ENCODE assay signal across 18 cellular contexts in the genomic region with DNA sequence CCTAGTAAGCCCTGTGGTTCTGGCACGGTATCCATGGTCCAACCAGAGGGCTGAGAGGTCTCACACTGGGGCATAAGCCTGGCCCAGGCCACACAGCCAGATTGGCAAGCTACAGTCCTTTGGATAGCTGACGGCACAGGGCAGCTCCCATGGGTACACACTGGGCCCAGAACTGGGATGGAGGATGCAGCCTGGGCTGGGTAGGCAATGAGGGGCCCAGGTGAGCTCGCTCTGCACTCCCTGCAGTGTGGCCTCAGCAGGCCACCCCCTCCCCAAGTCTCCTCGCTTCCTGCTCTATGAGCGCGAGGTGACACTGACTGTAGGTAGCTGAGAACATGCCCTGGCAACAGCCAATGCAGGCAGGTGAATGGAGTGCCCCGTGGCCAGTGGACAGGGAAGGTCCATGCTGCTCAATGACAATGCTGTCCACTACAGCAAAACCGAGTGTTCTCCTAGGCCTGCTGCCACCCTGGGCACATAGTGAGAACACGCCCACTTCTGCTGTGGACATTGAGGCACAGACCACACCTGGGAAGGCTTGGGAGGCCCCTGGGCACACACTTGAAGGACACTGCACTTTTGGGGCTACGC. TPM values are rescaled to one million over a fixed set of nuclear protein-coding genes. Genes with fewer than 3 reads are reported as not detected.
DNase-seq lines count a peak whose midpoint lies in the region; ATAC-seq, FAIRE-seq and TF ChIP-seq lines count a peak whose summit lies in the region.
"Had no signal": no experiment of that assay in that cellular context is flagged by ENCODE, and none has a peak within 500 bp of the region (broad histone marks: within the 10 kb centered on the region; RNA-seq: fewer than 3 reads in every experiment).

No MANE protein-coding gene starts in this region.

- WGBS in spleen, 5 donors = 83 to 90% (median 87%) methylated on average over 7 to 10 of the region's 10 CpGs

- TF ChIP-seq POLR2A in spleen (IDR thresholded peaks at IDR 0.05) = no peak

- H3K36me3 Mint-ChIP-seq in WTC11 = no peaks in the 10 kb centered on the region
- H3K36me3 Mint-ChIP-seq: CD14-positive monocyte had no signal

- CTCF ChIA-PET in WTC11 (lab: Charles Lee) = interaction anchor here (0.6 to 6.5 kb wide), 25 partner anchors 10 to 282 kb away, joined by 3 to 181 read pairs (median 6); no protein-coding TSS in a partner anchor

- no peak overlapping the region for H3K27ac Mint-ChIP-seq in WTC11
- H3K27ac Mint-ChIP-seq: CD14-positive monocyte, HFFc6 had no signal

- H3K4me3 ChIP-seq in kidney (ENCODE audit: low read length in 2 of 2) (no peak overlapping the region), spleen (no peak overlapping the region)
- H3K4me3 ChIP-seq: GM12878, GM23248 had no signal

- peaks cover 8% of the 10 kb centered on the region for H3K4me1 Mint-ChIP-seq in WTC11

- H3K9ac ChIP-seq in kidney (ENCODE audit: low read length in 2 of 2) = no peak overlapping the region
- H3K9ac ChIP-seq: GM23248, KMS-11 had no signal

- H3K36me3 ChIP-seq in kidney (ENCODE audit: control insufficient read depth in 1 of 2, insufficient read depth in 2 of 2, low read length in 2 of 2) = no peaks in the 10 kb centered on the region
- H3K36me3 ChIP-seq in spleen = no peaks in the 10 kb centered on the region

- H3K9me3 Mint-ChIP-seq in WTC11 = no peaks in the 10 kb centered on the region
- H3K9me3 Mint-ChIP-seq: HFFc6 had no signal

- H3K9me3 ChIP-seq in kidney (ENCODE audit: control insufficient read depth in 1 of 2, low read length in 2 of 2) (no peaks in the 10 kb centered on the region), spleen (no peaks in the 10 kb centered on the region)
- H3K9me3 ChIP-seq: Caco-2 had no signal

- no peak for ATAC-seq in Right ventricle myocardium inferior
- ATAC-seq in WTC11 = no peak
- no peak for ATAC-seq in HG03378 (IDR thresholded peaks at IDR 0.05; ENCODE audit: unreplicated experiment)

- H3K27me3 ChIP-seq in spleen (replicated peaks in 1 of 7) = peaks cover 0 to 29% (median 0%) of the 10 kb centered on the region in 7 donors

- peak; percentile 59 for DNase-seq in Right ventricle myocardium inferior (ENCODE audit: missing footprints)
- no peak for DNase-seq in cardiac septum (ENCODE audit: low spot score)
- DNase-seq in WTC11 (ENCODE audit: low spot score) = no peak
- DNase-seq in kidney = peak; percentile 64
- peak; percentile 74 for DNase-seq in spleen
- no peak for DNase-seq in cerebellar cortex (ENCODE audit: low spot score)
- no peak for DNase-seq in NCI-H1105 treated with DMSO at 0.1 percent for 48 hours (lab: John Stamatoyannopoulos, UW)
- DNase-seq: DMS53, NCI-H1694, NCI-H526 treated with DMSO at 0.1 percent for 48 hours, RPMI8226 had no signal

- H3K4me1 ChIP-seq in kidney (ENCODE audit: control insufficient read depth in 1 of 2, insufficient read depth in 1 of 2, low read depth in 1 of 2, low read length in 2 of 2) = peaks cover 11 to 27% of the 10 kb centered on the region in 2 donors
- H3K4me1 ChIP-seq in spleen = peaks cover 9 to 85% (median 50%) of the 10 kb centered on the region in 6 donors

- intact Hi-C loops in Right ventricle myocardium inferior (cut with DNase I) = loop anchor here (1.0 to 5.0 kb wide), 2 partner anchors 43 to 281 kb away; no protein-coding TSS in a partner anchor
- intact Hi-C loops in cardiac septum (cut with DNase I) = loop anchor here (1.0 kb wide), 1 partner anchor 43 kb away; no protein-coding TSS in a partner anchor
- intact Hi-C loops in kidney (cut with DNase I) = loop anchor here (5.0 kb wide), 1 partner anchor 36 kb away; no protein-coding TSS in a partner anchor
- intact Hi-C loops in spleen (cut with DNase I; ENCODE audit: low total_unique reads) = loop anchor here (5.0 kb wide), 1 partner anchor 41 kb away; no protein-coding TSS in a partner anchor

- no peak overlapping the region for H3K27ac ChIP-seq in kidney (ENCODE audit: low read depth in 2 of 2, low read length in 2 of 2)
- peak overlapping the region in 5 of 8 donors; percentile 5 to 71 (median 20) for H3K27ac ChIP-seq in spleen
- H3K27ac ChIP-seq: GM23248, KMS-11 had no signal

- H3K4me3 Mint-ChIP-seq in WTC11 = no peak overlapping the region
- H3K4me3 Mint-ChIP-seq: HFFc6 had no signal

- POLR2A ChIA-PET in WTC11 (lab: Charles Lee) = interaction anchor here (1.1 kb wide), 2 partner anchors 26 to 50 kb away, joined by 4 read pairs; no protein-coding TSS in a partner anchor

- TF ChIP-seq CTCF in WTC11 (IDR thresholded peaks at IDR 0.05) (no peak), kidney (IDR thresholded peaks at IDR 0.05; ENCODE audit: borderline replicate concordance, extremely low read depth, insufficient read depth) (no peak), spleen (IDR thresholded peaks at IDR 0.05 in 8 of 11, conservative IDR thresholded peaks at IDR 0.05 in 3 of 11) (no peak)

- H3K27me3 Mint-ChIP-seq in WTC11 (ENCODE audit: low read depth) = peaks cover 23% of the 10 kb centered on the region

- FAIRE-seq in kidney (lab: Jason Lieb, UNC) = no peak
- FAIRE-seq: GM12878 had no signal

TF ChIP-seq in WTC11, 78 proteins besides CTCF, POLR2A, EP300 and RAD21:
- TF ChIP-seq, protein P1, sequence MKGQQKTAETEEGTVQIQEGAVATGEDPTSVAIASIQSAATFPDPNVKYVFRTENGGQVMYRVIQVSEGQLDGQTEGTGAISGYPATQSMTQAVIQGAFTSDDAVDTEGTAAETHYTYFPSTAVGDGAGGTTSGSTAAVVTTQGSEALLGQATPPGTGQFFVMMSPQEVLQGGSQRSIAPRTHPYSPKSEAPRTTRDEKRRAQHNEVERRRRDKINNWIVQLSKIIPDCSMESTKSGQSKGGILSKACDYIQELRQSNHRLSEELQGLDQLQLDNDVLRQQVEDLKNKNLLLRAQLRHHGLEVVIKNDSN (CRISPR knock-in tag; IDR thresholded peaks at IDR 0.05) = no peak
- TF ChIP-seq FOXP1 (CRISPR knock-in tag; IDR thresholded peaks at IDR 0.05; ENCODE audit: borderline replicate concordance) = 0 out of 2 replicates have a peak, but pooled peaks have one; percentile 65

RNA-seq across cellular contexts. Expression of a gene that starts 3.8 kb away (rescaled TPM):
- total RNA-seq in Right ventricle myocardium inferior (30.5 TPM), cardiac septum (46.8 TPM), WTC11 (2021) (58.3 to 65.4 TPM (median 61.3 TPM) in 3 replicates), kidney (21.9 TPM), spleen (10 to 100 TPM; 18.1 to 96.7 (median 29.5) TPM)
- polyA plus RNA-seq in kidney (ENCODE audit: insufficient read depth, low read depth, low replicate concordance) (16.0 TPM), spleen (10 to 100 TPM in 2 of 3 donors, 1 to 10 TPM in 1; 9.4 to 42.5 (median 10.4) TPM)

RNA-seq across cellular contexts. Expression of a gene that starts 8.1 kb away (rescaled TPM):
- 54.6 TPM for total RNA-seq in Right ventricle myocardium inferior
- total RNA-seq in cardiac septum = 84.5 TPM
- 13.2 to 16.8 TPM (median 14.8 TPM) in 3 replicates for total RNA-seq in WTC11 (2021)
- total RNA-seq in kidney = 27.7 TPM
- polyA plus RNA-seq in kidney (ENCODE audit: insufficient read depth, low read depth, low replicate concordance) = 37.3 TPM
- total RNA-seq in spleen = 10 to 100 TPM; 35.9 to 72.2 (median 57.2) TPM
- 10 to 100 TPM; 18.7 to 30.9 (median 21.6) TPM for polyA plus RNA-seq in spleen

Comparison
In these comparisons a context has a peak if more than half of its experiments do, and no peak if none do; other contexts are left out.
1. DNase-seq: peak in Right ventricle myocardium inferior (single experiment), kidney (single experiment) and spleen (single experiment); none in cardiac septum (single experiment), WTC11 (single experiment), cerebellar cortex (single experiment) and NCI-H1105 treated with DMSO at 0.1 percent for 48 hours (single experiment).
2. H3K27ac ChIP-seq: peak in spleen (5 of 8); none in kidney (0 of 2).